ENCODE assay signal across 1 cellular context in genomic region chr21:42665484-42665883, GRCh38.
TF ChIP-seq lines count a peak whose summit lies in the region.

No MANE protein-coding gene starts in this region.

TF ChIP-seq in WTC11, 78 proteins besides CTCF, POLR2A, EP300 and RAD21 (continued from another document):
- TF ChIP-seq, protein P1, sequence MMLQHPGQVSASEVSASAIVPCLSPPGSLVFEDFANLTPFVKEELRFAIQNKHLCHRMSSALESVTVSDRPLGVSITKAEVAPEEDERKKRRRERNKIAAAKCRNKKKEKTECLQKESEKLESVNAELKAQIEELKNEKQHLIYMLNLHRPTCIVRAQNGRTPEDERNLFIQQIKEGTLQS (CRISPR knock-in tag; conservative IDR thresholded peaks at IDR 0.05): no peak
- TF ChIP-seq IRF1 (CRISPR knock-in tag; IDR thresholded peaks at IDR 0.05) (no peak), USF1 (CRISPR knock-in tag; IDR thresholded peaks at IDR 0.05) (no peak), TEAD4 (CRISPR knock-in tag; IDR thresholded peaks at IDR 0.05) (no peak), FOXP1 (CRISPR knock-in tag; IDR thresholded peaks at IDR 0.05; ENCODE audit: borderline replicate concordance) (no peak)
- TF ChIP-seq, protein P2, sequence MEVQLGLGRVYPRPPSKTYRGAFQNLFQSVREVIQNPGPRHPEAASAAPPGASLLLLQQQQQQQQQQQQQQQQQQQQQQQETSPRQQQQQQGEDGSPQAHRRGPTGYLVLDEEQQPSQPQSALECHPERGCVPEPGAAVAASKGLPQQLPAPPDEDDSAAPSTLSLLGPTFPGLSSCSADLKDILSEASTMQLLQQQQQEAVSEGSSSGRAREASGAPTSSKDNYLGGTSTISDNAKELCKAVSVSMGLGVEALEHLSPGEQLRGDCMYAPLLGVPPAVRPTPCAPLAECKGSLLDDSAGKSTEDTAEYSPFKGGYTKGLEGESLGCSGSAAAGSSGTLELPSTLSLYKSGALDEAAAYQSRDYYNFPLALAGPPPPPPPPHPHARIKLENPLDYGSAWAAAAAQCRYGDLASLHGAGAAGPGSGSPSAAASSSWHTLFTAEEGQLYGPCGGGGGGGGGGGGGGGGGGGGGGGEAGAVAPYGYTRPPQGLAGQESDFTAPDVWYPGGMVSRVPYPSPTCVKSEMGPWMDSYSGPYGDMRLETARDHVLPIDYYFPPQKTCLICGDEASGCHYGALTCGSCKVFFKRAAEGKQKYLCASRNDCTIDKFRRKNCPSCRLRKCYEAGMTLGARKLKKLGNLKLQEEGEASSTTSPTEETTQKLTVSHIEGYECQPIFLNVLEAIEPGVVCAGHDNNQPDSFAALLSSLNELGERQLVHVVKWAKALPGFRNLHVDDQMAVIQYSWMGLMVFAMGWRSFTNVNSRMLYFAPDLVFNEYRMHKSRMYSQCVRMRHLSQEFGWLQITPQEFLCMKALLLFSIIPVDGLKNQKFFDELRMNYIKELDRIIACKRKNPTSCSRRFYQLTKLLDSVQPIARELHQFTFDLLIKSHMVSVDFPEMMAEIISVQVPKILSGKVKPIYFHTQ (CRISPR knock-in tag; IDR thresholded peaks at IDR 0.05): no peak
- TF ChIP-seq, protein P3, sequence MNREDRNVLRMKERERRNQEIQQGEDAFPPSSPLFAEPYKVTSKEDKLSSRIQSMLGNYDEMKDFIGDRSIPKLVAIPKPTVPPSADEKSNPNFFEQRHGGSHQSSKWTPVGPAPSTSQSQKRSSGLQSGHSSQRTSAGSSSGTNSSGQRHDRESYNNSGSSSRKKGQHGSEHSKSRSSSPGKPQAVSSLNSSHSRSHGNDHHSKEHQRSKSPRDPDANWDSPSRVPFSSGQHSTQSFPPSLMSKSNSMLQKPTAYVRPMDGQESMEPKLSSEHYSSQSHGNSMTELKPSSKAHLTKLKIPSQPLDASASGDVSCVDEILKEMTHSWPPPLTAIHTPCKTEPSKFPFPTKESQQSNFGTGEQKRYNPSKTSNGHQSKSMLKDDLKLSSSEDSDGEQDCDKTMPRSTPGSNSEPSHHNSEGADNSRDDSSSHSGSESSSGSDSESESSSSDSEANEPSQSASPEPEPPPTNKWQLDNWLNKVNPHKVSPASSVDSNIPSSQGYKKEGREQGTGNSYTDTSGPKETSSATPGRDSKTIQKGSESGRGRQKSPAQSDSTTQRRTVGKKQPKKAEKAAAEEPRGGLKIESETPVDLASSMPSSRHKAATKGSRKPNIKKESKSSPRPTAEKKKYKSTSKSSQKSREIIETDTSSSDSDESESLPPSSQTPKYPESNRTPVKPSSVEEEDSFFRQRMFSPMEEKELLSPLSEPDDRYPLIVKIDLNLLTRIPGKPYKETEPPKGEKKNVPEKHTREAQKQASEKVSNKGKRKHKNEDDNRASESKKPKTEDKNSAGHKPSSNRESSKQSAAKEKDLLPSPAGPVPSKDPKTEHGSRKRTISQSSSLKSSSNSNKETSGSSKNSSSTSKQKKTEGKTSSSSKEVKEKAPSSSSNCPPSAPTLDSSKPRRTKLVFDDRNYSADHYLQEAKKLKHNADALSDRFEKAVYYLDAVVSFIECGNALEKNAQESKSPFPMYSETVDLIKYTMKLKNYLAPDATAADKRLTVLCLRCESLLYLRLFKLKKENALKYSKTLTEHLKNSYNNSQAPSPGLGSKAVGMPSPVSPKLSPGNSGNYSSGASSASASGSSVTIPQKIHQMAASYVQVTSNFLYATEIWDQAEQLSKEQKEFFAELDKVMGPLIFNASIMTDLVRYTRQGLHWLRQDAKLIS (CRISPR knock-in tag; IDR thresholded peaks at IDR 0.05; ENCODE audit: borderline replicate concordance): no peak
